Comparison of ENCODE assay signal across 7 cellular contexts in the genomic region with DNA sequence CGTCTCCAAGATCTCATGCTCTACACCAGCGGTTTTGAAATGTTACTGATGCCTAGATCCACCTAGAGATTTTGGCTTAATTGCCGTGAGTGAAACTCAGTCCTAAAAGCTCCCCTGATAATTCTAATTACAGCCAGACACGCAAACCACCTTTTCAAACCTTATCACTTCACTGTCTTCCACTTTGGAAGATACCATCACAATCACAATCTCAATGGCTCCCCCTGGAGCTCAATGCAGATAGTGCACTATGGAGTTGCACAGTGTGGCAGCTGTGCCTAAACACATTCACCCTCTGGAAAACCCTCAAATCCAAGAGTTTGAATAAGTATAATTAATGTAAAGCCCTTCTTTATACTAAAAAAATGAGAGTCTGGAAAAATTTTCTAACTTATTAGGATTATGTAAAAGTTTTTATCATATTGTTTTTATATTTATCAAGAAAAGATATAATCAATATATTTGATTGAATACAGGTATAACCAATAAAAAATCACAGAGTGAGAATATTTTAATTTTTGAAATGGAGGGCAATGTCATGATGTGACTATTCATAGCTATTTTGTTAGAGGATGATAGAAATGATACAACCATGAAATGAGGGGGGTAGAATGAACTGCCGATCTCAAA.
DNase-seq lines count a peak whose midpoint lies in the region; FAIRE-seq and TF ChIP-seq lines count a peak whose summit lies in the region.

No MANE protein-coding gene starts in this region.

- DNase-seq in H54 (ENCODE audit: insufficient read length, low spot score) (peak; percentile 6), Kasumi-1 (lab: John Stamatoyannopoulos, UW) (peak; percentile 37 to 56), OCI-LY7 (ENCODE audit: low spot score) (peak; percentile 72), astrocyte of the cerebellum (ENCODE audit: low read depth) (peak; percentile 26), iPS-NIHi7 (ENCODE audit: extremely low spot score) (peak; percentile 55)
- peak; percentile 40 to 64 for DNase-seq in stimulated activated CD4-positive, alpha-beta T cell treated with anti-CD3 and anti-CD28 coated beads, Interleukin-2, amount 100 ng/mL, for 24 hours

- no peaks in the 10 kb centered on the region for H3K4me1 ChIP-seq in OCI-LY7 (ENCODE audit: insufficient read depth, low read length, poor library complexity, severe bottlenecking)

- H3K4me3 ChIP-seq in OCI-LY7 (ENCODE audit: low read depth, low read length, poor library complexity, severe bottlenecking) (no peak overlapping the region), astrocyte of the cerebellum (ENCODE audit: low read depth, low read length) (no peak overlapping the region)

- POLR2A ChIA-PET in OCI-LY7 (lab: Charles Lee): interaction anchor here (0.5 to 1.3 kb wide), 3 partner anchors 12 to 573 kb away, joined by 3 to 4 read pairs (median 4); no protein-coding TSS in a partner anchor

- FAIRE-seq in H54 (lab: Jason Lieb, UNC): peak; percentile 96

- TF ChIP-seq CTCF in GM12874 (IDR thresholded peaks at IDR 0.05; ENCODE audit: insufficient read depth, low read depth, low read length) (peak; percentile 79), OCI-LY7 (conservative IDR thresholded peaks at IDR 0.05; ENCODE audit: low read length) (peak; percentile 98), astrocyte of the cerebellum (IDR thresholded peaks at IDR 0.05; ENCODE audit: low read depth, low read length, missing control alignments) (peak; percentile 83)

- intact Hi-C loops in OCI-LY7 (cut with micrococcal nuclease; ENCODE audit: unreplicated experiment): loop anchor here (1.0 to 10.0 kb wide), 4 partner anchors 107 to 640 kb away; no protein-coding TSS in a partner anchor

- CTCF ChIA-PET in OCI-LY7 (lab: Charles Lee; ENCODE audit: unreplicated experiment): interaction anchor here (2.2 kb wide), 1 partner anchor 641 kb away, joined by 11 read pairs; no protein-coding TSS in a partner anchor

- no peaks in the 10 kb centered on the region for H3K9me2 ChIP-seq in OCI-LY7 (ENCODE audit: insufficient read depth, low read length)

- no peak overlapping the region for H3K27ac ChIP-seq in OCI-LY7 (ENCODE audit: low read depth, low read length, poor library complexity, severe bottlenecking)

- no peaks in the 10 kb centered on the region for H3K36me3 ChIP-seq in OCI-LY7 (ENCODE audit: insufficient read depth, low read length)

- no TSS peak for BruUV-seq in OCI-LY7 (replicated peaks; lab: Mats Ljungman, UMichigan)

- no peak overlapping the region for H3K4me2 ChIP-seq in OCI-LY7 (ENCODE audit: low read length)

- no peaks in the 10 kb centered on the region for H3K79me2 ChIP-seq in OCI-LY7 (ENCODE audit: insufficient read depth, low read depth, low read length)

- no peaks in the 10 kb centered on the region for H3K9me3 ChIP-seq in OCI-LY7 (ENCODE audit: low read length)

- in situ Hi-C loops in astrocyte of the cerebellum (cut with HindIII; ENCODE audit: low sequenced_read_pairs): no loop called here

- H2AFZ ChIP-seq in OCI-LY7 (ENCODE audit: low read length): peak overlapping the region; percentile 61; the same call in 1 of the 2 replicates

- H4K20me1 ChIP-seq in OCI-LY7 (ENCODE audit: insufficient read depth, low read length): no peaks in the 10 kb centered on the region

- TF ChIP-seq POLR2A in H54 (IDR thresholded peaks at IDR 0.05; ENCODE audit: low read depth, low read length): no peak

Comparison
In these comparisons a context has a peak if more than half of its experiments do, and no peak if none do; other contexts are left out.
1. DNase-seq: peak in every context shown above with its lines; median percentile 72 in OCI-LY7; 55 in iPS-NIHi7; 52 in stimulated activated CD4-positive, alpha-beta T cell treated with anti-CD3 and anti-CD28 coated beads, Interleukin-2, amount 100 ng/mL, for 24 hours; 46 in Kasumi-1; 26 in astrocyte of the cerebellum; 6 in H54.